ENCODE assay signal across 15 cellular contexts in genomic region chr6:470051-470900, GRCh38.
A peak's percentile ranks its signal among the peaks of the same experiment; 100 is the strongest.
DNase-seq lines count a peak whose midpoint lies in the region; ATAC-seq, FAIRE-seq and TF ChIP-seq lines count a peak whose summit lies in the region.
"Had no signal": no experiment of that assay in that cellular context is flagged by ENCODE, and none has a peak within 500 bp of the region (broad histone marks: within the 10 kb centered on the region; RNA-seq: fewer than 3 reads in every experiment).

No MANE protein-coding gene starts in this region.

- intact Hi-C loops in pancreas (cut with DNase I): no loop called here

- peaks cover 12% of the 10 kb centered on the region for H3K27me3 Mint-ChIP-seq in activated T-cell treated with anti-CD3 and anti-CD28 coated beads, Interleukin-2, amount 50 U/mL, for 72 hours (ENCODE audit: low read depth)
- peaks cover 9% of the 10 kb centered on the region for H3K27me3 Mint-ChIP-seq in activated T-cell treated with anti-CD3 and anti-CD28 coated beads, Interleukin-2, amount 50 U/mL, for 24 hours
- H3K27me3 Mint-ChIP-seq in memory B cell: peaks cover 11% of the 10 kb centered on the region

- peaks cover 90% of the 10 kb centered on the region for H3K4me1 Mint-ChIP-seq in activated T-cell treated with anti-CD3 and anti-CD28 coated beads, Interleukin-2, amount 50 U/mL, for 72 hours (ENCODE audit: low read depth)
- peaks cover 69% of the 10 kb centered on the region for H3K4me1 Mint-ChIP-seq in activated T-cell treated with anti-CD3 and anti-CD28 coated beads, Interleukin-2, amount 50 U/mL, for 24 hours (ENCODE audit: low read depth)
- H3K4me1 Mint-ChIP-seq in memory B cell: peaks cover 36% of the 10 kb centered on the region

- H3K9ac ChIP-seq in Karpas-422 (ENCODE audit: low read length): no peak overlapping the region
- H3K9ac ChIP-seq: parathyroid adenoma had no signal

- no peak overlapping the region for H3K27ac ChIP-seq in Karpas-422 (ENCODE audit: low read length)
- no peak overlapping the region for H3K27ac ChIP-seq in pancreas
- H3K27ac ChIP-seq in brain microvascular endothelial cell: no peak overlapping the region
- H3K27ac ChIP-seq: breast epithelium, gastroesophageal sphincter, left lung, parathyroid adenoma had no signal

- no peak overlapping the region for H3K4me3 ChIP-seq in Karpas-422 (ENCODE audit: low read length)
- no peak overlapping the region for H3K4me3 ChIP-seq in pancreas
- no peak overlapping the region for H3K4me3 ChIP-seq in brain microvascular endothelial cell (ENCODE audit: low read depth, low read length)
- H3K4me3 ChIP-seq: breast epithelium, gastroesophageal sphincter, left lung had no signal

- H2AFZ ChIP-seq in Karpas-422 (ENCODE audit: low read length): no peak overlapping the region
- H2AFZ ChIP-seq: parathyroid adenoma had no signal

- H3K27ac Mint-ChIP-seq in activated T-cell treated with anti-CD3 and anti-CD28 coated beads, Interleukin-2, amount 50 U/mL, for 72 hours: no peak overlapping the region
- no peak overlapping the region for H3K27ac Mint-ChIP-seq in activated T-cell treated with anti-CD3 and anti-CD28 coated beads, Interleukin-2, amount 50 U/mL, for 24 hours
- H3K27ac Mint-ChIP-seq in memory B cell: peak overlapping the region; percentile 62

- in situ Hi-C loops in brain microvascular endothelial cell (cut with HindIII; ENCODE audit: low pct_ligation_motif_present, low sequenced_read_pairs): no loop called here

- H3K9me2 ChIP-seq in Karpas-422 (replicated peaks; ENCODE audit: insufficient read depth, low read length): no peaks in the 10 kb centered on the region

- H3K27me3 ChIP-seq in Karpas-422 (ENCODE audit: low read length) (no peaks in the 10 kb centered on the region), pancreas (no peaks in the 10 kb centered on the region), brain microvascular endothelial cell (replicated peaks) (no peaks in the 10 kb centered on the region)

- H3K36me3 Mint-ChIP-seq in activated T-cell treated with anti-CD3 and anti-CD28 coated beads, Interleukin-2, amount 50 U/mL, for 72 hours (ENCODE audit: insufficient read depth in 2 of 2): peaks cover 0 to 3% of the 10 kb centered on the region in 2 donors
- no peaks in the 10 kb centered on the region for H3K36me3 Mint-ChIP-seq in activated T-cell treated with anti-CD3 and anti-CD28 coated beads, Interleukin-2, amount 50 U/mL, for 24 hours (ENCODE audit: low read depth)
- no peaks in the 10 kb centered on the region for H3K36me3 Mint-ChIP-seq in memory B cell

- peak overlapping the region; percentile 27 to 33 for H3K4me3 Mint-ChIP-seq in activated T-cell treated with anti-CD3 and anti-CD28 coated beads, Interleukin-2, amount 50 U/mL, for 72 hours
- H3K4me3 Mint-ChIP-seq in activated T-cell treated with anti-CD3 and anti-CD28 coated beads, Interleukin-2, amount 50 U/mL, for 24 hours: no peak overlapping the region
- H3K4me3 Mint-ChIP-seq in memory B cell: peak overlapping the region; percentile 58

- H4K20me1 ChIP-seq in Karpas-422 (ENCODE audit: insufficient read depth, low read depth, low read length): no peaks in the 10 kb centered on the region

- H3K79me2 ChIP-seq in Karpas-422 (ENCODE audit: low read length): no peaks in the 10 kb centered on the region
- H3K79me2 ChIP-seq: parathyroid adenoma had no signal

- H3K9me3 ChIP-seq in Karpas-422 (ENCODE audit: low read length) (no peaks in the 10 kb centered on the region), pancreas (no peaks in the 10 kb centered on the region)
- H3K9me3 ChIP-seq: breast epithelium, gastroesophageal sphincter, left lung had no signal

- 70 to 75% methylated on average over 25 of the region's 25 CpGs for WGBS in pancreas, 2 donors

- H3K36me3 ChIP-seq in Karpas-422 (ENCODE audit: insufficient read depth, low read length): no peaks in the 10 kb centered on the region
- H3K36me3 ChIP-seq in pancreas: no peaks in the 10 kb centered on the region
- H3K36me3 ChIP-seq in brain microvascular endothelial cell (replicated peaks): no peaks in the 10 kb centered on the region
- H3K36me3 ChIP-seq: breast epithelium, gastroesophageal sphincter, left lung had no signal

- TF ChIP-seq CTCF in pancreas (IDR thresholded peaks at IDR 0.05) (no peak), brain microvascular endothelial cell (IDR thresholded peaks at IDR 0.05; ENCODE audit: low read depth, low read length, missing control alignments) (no peak)

- peaks cover 5% of the 10 kb centered on the region; the same call in 1 of the 2 replicates for H3K4me1 ChIP-seq in Karpas-422 (ENCODE audit: low read length)
- H3K4me1 ChIP-seq in pancreas: no peaks in the 10 kb centered on the region
- H3K4me1 ChIP-seq: breast epithelium, gastroesophageal sphincter, parathyroid adenoma had no signal

- no peak for FAIRE-seq in pancreas (lab: Jason Lieb, UNC)

- H3K9me3 Mint-ChIP-seq in activated T-cell treated with anti-CD3 and anti-CD28 coated beads, Interleukin-2, amount 50 U/mL, for 72 hours: no peaks in the 10 kb centered on the region
- no peaks in the 10 kb centered on the region for H3K9me3 Mint-ChIP-seq in activated T-cell treated with anti-CD3 and anti-CD28 coated beads, Interleukin-2, amount 50 U/mL, for 24 hours
- no peaks in the 10 kb centered on the region for H3K9me3 Mint-ChIP-seq in memory B cell

- no peak for DNase-seq in activated T-cell treated with anti-CD3 and anti-CD28 coated beads, Interleukin-2, amount 50 U/mL, for 72 hours
- no peak for DNase-seq in activated T-cell treated with anti-CD3 and anti-CD28 coated beads, Interleukin-2, amount 50 U/mL, for 24 hours
- DNase-seq in Karpas-422 (no peak), memory B cell (ENCODE audit: low spot score in 2 of 2) (no peak), pancreas (no peak), brain microvascular endothelial cell (no peak), HUDEP-2 (lab: John Stamatoyannopoulos, UW; ENCODE audit: unreplicated experiment in 76 of 76) (no peak)
- DNase-seq: erythroblast, NCI-H1417, substantia nigra had no signal

- no peak for ATAC-seq in activated T-cell treated with anti-CD3 and anti-CD28 coated beads, Interleukin-2, amount 50 U/mL, for 72 hours (replicated peaks in 1 of 2)
- peak; percentile 10 for ATAC-seq in GM19025 (IDR thresholded peaks at IDR 0.05; ENCODE audit: low read depth, unreplicated experiment)
- peak; percentile 12 for ATAC-seq in memory B cell (ENCODE audit: low read depth)
- no peak for ATAC-seq in pancreas
- ATAC-seq: gastroesophageal sphincter, left lung had no signal

- peak overlapping the region; percentile 17 for H3K4me2 ChIP-seq in Karpas-422 (ENCODE audit: low read depth, low read length, poor library complexity, severe bottlenecking)

Comparison
In these comparisons a context has a peak if more than half of its experiments do, and no peak if none do; other contexts are left out.
1. ATAC-seq: peak in GM19025 (single experiment) and memory B cell (single experiment); none in activated T-cell treated with anti-CD3 and anti-CD28 coated beads, Interleukin-2, amount 50 U/mL, for 72 hours (0 of 2) and pancreas (0 of 4).